ENCODE assay signal across 10 cellular contexts in the genomic region with DNA sequence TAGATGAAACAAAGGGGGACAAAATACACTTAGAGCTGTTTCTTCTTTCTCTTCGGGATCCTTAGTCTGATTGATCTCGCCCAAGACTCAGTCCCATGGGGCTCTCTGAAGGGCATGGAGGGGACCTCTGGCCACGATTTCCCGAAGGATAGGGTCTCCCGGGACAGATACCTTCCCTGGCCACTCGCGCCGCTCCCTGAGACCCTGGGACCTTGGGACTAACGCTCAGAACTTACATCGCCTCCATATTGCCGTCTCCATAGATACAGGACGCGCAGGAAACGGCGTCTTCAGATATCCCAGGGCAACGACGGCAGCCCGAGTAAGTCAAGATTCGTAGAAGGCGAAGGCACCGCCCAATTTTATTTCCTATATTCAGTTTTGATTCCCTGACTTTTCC. TPM values are rescaled to one million over a fixed set of nuclear protein-coding genes. Genes with fewer than 3 reads are reported as not detected.
A peak's percentile ranks its signal among the peaks of the same experiment; 100 is the strongest.
DNase-seq lines count a peak whose midpoint lies in the region; ATAC-seq and TF ChIP-seq lines count a peak whose summit lies in the region.
"Had no signal": no experiment of that assay in that cellular context is flagged by ENCODE, and none has a peak within 500 bp of the region (broad histone marks: within the 10 kb centered on the region; RNA-seq: fewer than 3 reads in every experiment).

A gene with protein sequence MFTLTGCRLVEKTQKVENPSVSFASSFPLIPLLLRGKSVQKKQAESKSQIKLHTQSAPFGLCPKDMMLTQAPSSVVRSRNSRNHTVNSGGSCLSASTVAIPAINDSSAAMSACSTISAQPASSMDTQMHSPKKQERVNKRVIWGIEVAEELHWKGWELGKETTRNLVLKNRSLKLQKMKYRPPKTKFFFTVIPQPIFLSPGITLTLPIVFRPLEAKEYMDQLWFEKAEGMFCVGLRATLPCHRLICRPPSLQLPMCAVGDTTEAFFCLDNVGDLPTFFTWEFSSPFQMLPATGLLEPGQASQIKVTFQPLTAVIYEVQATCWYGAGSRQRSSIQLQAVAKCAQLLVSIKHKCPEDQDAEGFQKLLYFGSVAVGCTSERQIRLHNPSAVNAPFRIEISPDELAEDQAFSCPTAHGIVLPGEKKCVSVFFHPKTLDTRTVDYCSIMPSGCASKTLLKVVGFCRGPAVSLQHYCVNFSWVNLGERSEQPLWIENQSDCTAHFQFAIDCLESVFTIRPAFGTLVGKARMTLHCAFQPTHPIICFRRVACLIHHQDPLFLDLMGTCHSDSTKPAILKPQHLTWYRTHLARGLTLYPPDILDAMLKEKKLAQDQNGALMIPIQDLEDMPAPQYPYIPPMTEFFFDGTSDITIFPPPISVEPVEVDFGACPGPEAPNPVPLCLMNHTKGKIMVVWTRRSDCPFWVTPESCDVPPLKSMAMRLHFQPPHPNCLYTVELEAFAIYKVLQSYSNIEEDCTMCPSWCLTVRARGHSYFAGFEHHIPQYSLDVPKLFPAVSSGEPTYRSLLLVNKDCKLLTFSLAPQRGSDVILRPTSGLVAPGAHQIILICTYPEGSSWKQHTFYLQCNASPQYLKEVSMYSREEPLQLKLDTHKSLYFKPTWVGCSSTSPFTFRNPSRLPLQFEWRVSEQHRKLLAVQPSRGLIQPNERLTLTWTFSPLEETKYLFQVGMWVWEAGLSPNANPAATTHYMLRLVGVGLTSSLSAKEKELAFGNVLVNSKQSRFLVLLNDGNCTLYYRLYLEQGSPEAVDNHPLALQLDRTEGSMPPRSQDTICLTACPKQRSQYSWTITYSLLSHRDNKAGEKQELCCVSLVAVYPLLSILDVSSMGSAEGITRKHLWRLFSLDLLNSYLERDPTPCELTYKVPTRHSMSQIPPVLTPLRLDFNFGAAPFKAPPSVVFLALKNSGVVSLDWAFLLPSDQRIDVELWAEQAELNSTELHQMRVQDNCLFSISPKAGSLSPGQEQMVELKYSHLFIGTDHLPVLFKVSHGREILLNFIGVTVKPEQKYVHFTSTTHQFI (N-terminal part only) (minus strand): TSS at position 265 of the 400 bp plus-strand sequence. CDS start 2,468 bp downstream, outside the sequence.

- no peak for TF ChIP-seq CTCF in esophagus squamous epithelium (IDR thresholded peaks at IDR 0.05)

- no peaks in the 10 kb centered on the region for H3K36me3 ChIP-seq in esophagus squamous epithelium

- no peaks in the 10 kb centered on the region for H3K36me3 Mint-ChIP-seq in activated naive CD8-positive, alpha-beta T cell treated with anti-CD3 and anti-CD28 coated beads, Interleukin-2, amount 50 U/mL, for 24 hours (ENCODE audit: low read depth)

- no peak within 1 kb of the TSS for H3K27ac ChIP-seq in esophagus squamous epithelium
- H3K27ac ChIP-seq: KMS-11 had no signal

- intact Hi-C loops in esophagus squamous epithelium (cut with DNase I) = no loop called here

- H3K4me3 ChIP-seq in iPS-18c (ENCODE audit: insufficient read depth, low read depth, low read length) (peak within 1 kb of the TSS; percentile 46), esophagus squamous epithelium (peak within 1 kb of the TSS in 1 of 4 donors; percentile 4)
- H3K4me3 ChIP-seq: lung had no signal

- peak within 1 kb of the TSS; percentile 59 for H3K4me3 Mint-ChIP-seq in activated naive CD8-positive, alpha-beta T cell treated with anti-CD3 and anti-CD28 coated beads, Interleukin-2, amount 50 U/mL, for 24 hours

- H3K4me1 ChIP-seq in esophagus squamous epithelium = peaks cover 0 to 5% (median 0%) of the 10 kb centered on the region in 3 donors

- ATAC-seq in activated naive CD8-positive, alpha-beta T cell treated with anti-CD3 and anti-CD28 coated beads, Interleukin-2, amount 50 U/mL, for 24 hours = no peak

- WGBS in esophagus squamous epithelium, 2 donors = 2 to 8% methylated on average over 11 to 15 of the region's 21 CpGs

- H3K27me3 ChIP-seq in esophagus squamous epithelium = peaks cover 0 to 99% (median 10%) of the 10 kb centered on the region in 4 donors

- H3K9me3 Mint-ChIP-seq in activated naive CD8-positive, alpha-beta T cell treated with anti-CD3 and anti-CD28 coated beads, Interleukin-2, amount 50 U/mL, for 24 hours = no peaks in the 10 kb centered on the region

- H3K27me3 Mint-ChIP-seq in activated naive CD8-positive, alpha-beta T cell treated with anti-CD3 and anti-CD28 coated beads, Interleukin-2, amount 50 U/mL, for 24 hours = peaks cover 64% of the 10 kb centered on the region

- no peak within 1 kb of the TSS for H3K27ac Mint-ChIP-seq in activated naive CD8-positive, alpha-beta T cell treated with anti-CD3 and anti-CD28 coated beads, Interleukin-2, amount 50 U/mL, for 24 hours

- H3K4me1 Mint-ChIP-seq in activated naive CD8-positive, alpha-beta T cell treated with anti-CD3 and anti-CD28 coated beads, Interleukin-2, amount 50 U/mL, for 24 hours = peaks cover 4% of the 10 kb centered on the region

- no peaks in the 10 kb centered on the region for H3K9me3 ChIP-seq in iPS-18c (ENCODE audit: control insufficient read depth, insufficient read depth, low read length)
- H3K9me3 ChIP-seq in esophagus squamous epithelium = no peaks in the 10 kb centered on the region

- no peak for TF ChIP-seq POLR2A in esophagus squamous epithelium (IDR thresholded peaks at IDR 0.05)

- DNase-seq in COR-L47 (lab: John Stamatoyannopoulos, UW) (peak; percentile 41), NCI-H1105 (lab: John Stamatoyannopoulos, UW) (peak; percentile 47), esophagus squamous epithelium (lab: John Stamatoyannopoulos, UW) (no peak), SIG-M5 treated with dmso at 0.1 percent for 504 hours (lab: John Stamatoyannopoulos, UW; ENCODE audit: unreplicated experiment) (no peak), SIG-M5 (lab: John Stamatoyannopoulos, UW) (no peak)
- peak; percentile 34 for DNase-seq in activated naive CD8-positive, alpha-beta T cell treated with anti-CD3 and anti-CD28 coated beads, Interleukin-2, amount 50 U/mL, for 24 hours
- peak; percentile 42 for DNase-seq in stimulated activated CD4-positive, alpha-beta T cell treated with anti-CD3 and anti-CD28 coated beads, Interleukin-4, amount 100 ng/mL, for 1 hour

RNA-seq across cellular contexts. Expression of the gene that starts here (rescaled TPM):
- under 1 TPM in 1 of 4 donors, not detected in 3; 0.19 TPM for total RNA-seq in esophagus squamous epithelium

Comparison
In these comparisons a context has a peak if more than half of its experiments do, and no peak if none do; other contexts are left out.
1. DNase-seq: peak in COR-L47 (single experiment), NCI-H1105 (single experiment), activated naive CD8-positive, alpha-beta T cell treated with anti-CD3 and anti-CD28 coated beads, Interleukin-2, amount 50 U/mL, for 24 hours (single experiment) and stimulated activated CD4-positive, alpha-beta T cell treated with anti-CD3 and anti-CD28 coated beads, Interleukin-4, amount 100 ng/mL, for 1 hour (single experiment); none in esophagus squamous epithelium (single experiment), SIG-M5 treated with dmso at 0.1 percent for 504 hours (single experiment) and SIG-M5 (single experiment).